In the genomic region with DNA sequence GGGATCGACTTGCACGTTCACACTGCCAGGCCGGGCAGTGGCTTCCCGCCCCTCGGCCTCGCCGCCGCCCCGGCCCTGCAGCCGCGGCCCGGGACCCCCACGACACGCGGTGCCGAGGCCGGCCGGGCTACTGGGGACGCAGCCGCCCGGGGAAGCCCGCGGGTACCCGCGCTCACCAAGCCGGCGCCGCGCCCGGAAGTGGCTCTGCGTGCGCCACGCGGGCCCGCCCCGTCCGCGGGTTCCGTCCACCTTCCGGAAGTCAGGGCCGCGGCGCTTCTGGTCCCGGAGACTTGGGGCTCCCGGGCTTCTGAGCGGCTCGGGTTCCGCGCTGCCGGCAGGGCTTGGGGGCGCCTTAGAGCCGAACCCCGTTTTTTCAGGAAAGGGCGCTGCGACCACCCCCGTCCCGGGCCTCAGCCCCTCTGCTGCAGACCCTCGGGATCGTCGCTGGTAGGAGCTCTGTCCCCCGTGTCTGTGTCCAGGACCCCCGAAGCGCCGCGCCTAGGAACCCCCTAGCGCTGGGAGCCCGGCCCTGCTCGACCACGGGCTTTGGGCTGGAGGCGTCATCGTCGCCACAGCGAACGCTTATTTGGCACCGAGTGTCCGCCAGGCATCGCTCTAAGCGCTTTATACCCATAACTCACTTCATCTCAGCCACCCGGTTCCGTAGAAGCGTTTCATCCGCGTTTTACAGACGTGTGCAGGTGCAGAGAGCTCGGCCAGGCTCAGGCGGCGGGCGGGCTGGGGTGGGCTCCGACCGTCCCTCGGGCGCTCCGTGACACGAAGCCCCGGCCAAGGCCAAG, we compare ENCODE assay signal across 8 cellular contexts. TPM values are rescaled to one million over a fixed set of nuclear protein-coding genes. Genes with fewer than 3 reads are reported as not detected.
DNase-seq lines count a peak whose midpoint lies in the region; ATAC-seq and TF ChIP-seq lines count a peak whose summit lies in the region.

A gene with protein sequence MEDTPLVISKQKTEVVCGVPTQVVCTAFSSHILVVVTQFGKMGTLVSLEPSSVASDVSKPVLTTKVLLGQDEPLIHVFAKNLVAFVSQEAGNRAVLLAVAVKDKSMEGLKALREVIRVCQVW (minus strand): TSS at position 200 of the 800 bp plus-strand sequence. CDS start 693 bp downstream, outside the sequence.

- CTCF ChIA-PET in IMR-90 (lab: Yijun Ruan, JAX): no interaction called here

- peak; percentile 75 for TF ChIP-seq POLR2A in IMR-90 (IDR thresholded peaks at IDR 0.05; ENCODE audit: low read depth, low read length)

- peak; percentile 17; the same call in 1 of the 2 replicates for TF ChIP-seq CTCF in IMR-90 (conservative IDR thresholded peaks at IDR 0.05; ENCODE audit: low read depth, low read length)

- dilution Hi-C loops in IMR-90 (cut with HindIII; ENCODE audit: low sequenced_read_pairs, unreplicated experiment): no loop called here

- peak within 1 kb of the TSS; percentile 58; the same call in 1 of the 3 replicates for H2BK15ac ChIP-seq in IMR-90 (ENCODE audit: low read depth, low read length)

- peak within 1 kb of the TSS; percentile 98 for H3K9ac ChIP-seq in IMR-90 (ENCODE audit: low read depth, low read length)

- peak within 1 kb of the TSS; percentile 98 for H3K14ac ChIP-seq in IMR-90 (replicated peaks; ENCODE audit: low read depth, low read length)

- 0% methylated on average over 32 of the region's 95 CpGs; no CpG with 5 or more reads in 1 of the 2 experiments for WGBS in IMR-90 (ENCODE audit: extremely low coverage in 2 of 2, insufficient read length in 1 of 2), 2 experiments

- peak within 1 kb of the TSS; percentile 92 for H3K4me3 ChIP-seq in IMR-90 (ENCODE audit: insufficient read depth, low read depth, low read length)

- peak within 1 kb of the TSS; percentile 87 for H2AK9ac ChIP-seq in IMR-90 (replicated peaks; ENCODE audit: low read depth, low read length, poor library complexity)

- no peak for TF ChIP-seq RAD21 in IMR-90 (IDR thresholded peaks at IDR 0.05; ENCODE audit: low read length)

- H3K4me1 Mint-ChIP-seq in activated T-cell treated with anti-CD3 and anti-CD28 coated beads, Interleukin-2, amount 50 U/mL, for 24 hours (ENCODE audit: low read depth): peaks cover 42% of the 10 kb centered on the region

- H2BK120ac ChIP-seq in IMR-90 (ENCODE audit: low read depth, low read length): peak within 1 kb of the TSS; percentile 68

- peaks cover 17% of the 10 kb centered on the region for H3K9me1 ChIP-seq in IMR-90 (ENCODE audit: insufficient read depth, low read length)

- H3K56ac ChIP-seq in IMR-90 (ENCODE audit: extremely low read depth, insufficient read depth, low read length): peak within 1 kb of the TSS; percentile 79

- no peaks in the 10 kb centered on the region; the same call in 1 of the 2 replicates for H4K20me1 ChIP-seq in IMR-90 (ENCODE audit: insufficient read depth, low read length)

- H2AK5ac ChIP-seq in IMR-90 (ENCODE audit: low read depth, low read length): peak within 1 kb of the TSS; percentile 83

- DNase-seq in DMS153 treated with DMSO at 0.1 percent for 48 hours (lab: John Stamatoyannopoulos, UW; ENCODE audit: unreplicated experiment): peak; percentile 70
- DNase-seq in IMR-90: peak; percentile 89
- peak; percentile 93 for DNase-seq in activated T-cell treated with anti-CD3 and anti-CD28 coated beads, Interleukin-2, amount 50 U/mL, for 24 hours
- peak; percentile 97 for DNase-seq in myocyte (ENCODE audit: low read depth)
- peak; percentile 72 to 85 for DNase-seq in stimulated activated CD8-positive, alpha-beta memory T cell treated with anti-CD3 and anti-CD28 coated beads, Interleukin-7, amount 100 ng/mL, for 4 hours (ENCODE audit: low read depth in 2 of 2)

- H3K4me3 Mint-ChIP-seq in activated T-cell treated with anti-CD3 and anti-CD28 coated beads, Interleukin-2, amount 50 U/mL, for 24 hours: peak within 1 kb of the TSS; percentile 89

- 0 out of 2 replicates have a peak within 1 kb of the TSS, but pooled peaks have one; percentile 53 for H2BK20ac ChIP-seq in IMR-90 (ENCODE audit: low read depth, low read length)

- ATAC-seq in GM21528 (IDR thresholded peaks at IDR 0.05; ENCODE audit: low FRiP score, unreplicated experiment): peak; percentile 84
- ATAC-seq in IMR-90 (ENCODE audit: low read depth): peak; percentile 87
- peak; percentile 73 for ATAC-seq in esophagus mucosa

- H4K8ac ChIP-seq in IMR-90 (ENCODE audit: low read depth in 2 of 2, low read length in 2 of 2): peak within 1 kb of the TSS; percentile 95 to 98

- H3K27ac ChIP-seq in IMR-90 (ENCODE audit: insufficient read depth, low read length): peak within 1 kb of the TSS; percentile 96

- peak within 1 kb of the TSS; percentile 94 for H3K27ac Mint-ChIP-seq in activated T-cell treated with anti-CD3 and anti-CD28 coated beads, Interleukin-2, amount 50 U/mL, for 24 hours

- peak within 1 kb of the TSS; percentile 95 for H4K91ac ChIP-seq in IMR-90 (ENCODE audit: insufficient read depth, low read depth, low read length)

- BruUV-seq in IMR-90 (replicated peaks; lab: Mats Ljungman, UMichigan): no TSS peak

- peak within 1 kb of the TSS; percentile 88 for H3K23ac ChIP-seq in IMR-90 (ENCODE audit: low read depth, low read length)

- no peaks in the 10 kb centered on the region for H3K27me3 Mint-ChIP-seq in activated T-cell treated with anti-CD3 and anti-CD28 coated beads, Interleukin-2, amount 50 U/mL, for 24 hours

- peak within 1 kb of the TSS; percentile 98 for H3K4ac ChIP-seq in IMR-90 (ENCODE audit: low read depth, low read length)

- peak within 1 kb of the TSS; percentile 95 for H3K4me2 ChIP-seq in IMR-90 (ENCODE audit: low read depth, low read length)

- no peaks in the 10 kb centered on the region for H3K9me3 ChIP-seq in IMR-90 (ENCODE audit: control insufficient read depth, insufficient read depth, low read length)

- H3K36me3 ChIP-seq in IMR-90 (ENCODE audit: control insufficient read depth, insufficient read depth, low read length): peaks cover 15% of the 10 kb centered on the region

- no peaks in the 10 kb centered on the region for H3K27me3 ChIP-seq in IMR-90 (ENCODE audit: control insufficient read depth, insufficient read depth, low read length)

- peaks cover 14% of the 10 kb centered on the region for H3K4me1 ChIP-seq in IMR-90 (ENCODE audit: control insufficient read depth, insufficient read depth, low read length)

- no peaks in the 10 kb centered on the region for H3K9me3 Mint-ChIP-seq in activated T-cell treated with anti-CD3 and anti-CD28 coated beads, Interleukin-2, amount 50 U/mL, for 24 hours

- H4K5ac ChIP-seq in IMR-90 (ENCODE audit: low read depth, low read length): peak within 1 kb of the TSS; percentile 96

- intact Hi-C loops in IMR-90 (cut with micrococcal nuclease): loop anchor here (2.0 kb wide), 1 partner anchor 33 kb away; no protein-coding TSS in a partner anchor

- peak within 1 kb of the TSS; percentile 47; the same call in 1 of the 2 replicates for H3K18ac ChIP-seq in IMR-90 (ENCODE audit: low read depth, low read length)

- peaks cover 25 to 55% of the 10 kb centered on the region in 2 experiments; a peak in 3 of 4 replicates for H3K79me1 ChIP-seq in IMR-90 (ENCODE audit: low read depth in 1 of 2, low read length in 2 of 2)

- in situ Hi-C loops in IMR-90 (cut with MboI; ENCODE audit: low sequenced_read_pairs): loop anchor here (10.0 kb wide), 1 partner anchor 635 kb away; no protein-coding TSS in a partner anchor

- H2AFZ ChIP-seq in IMR-90 (replicated peaks; ENCODE audit: low read length, poor library complexity): peak within 1 kb of the TSS; percentile 97

- peaks cover 55% of the 10 kb centered on the region for H3K36me3 Mint-ChIP-seq in activated T-cell treated with anti-CD3 and anti-CD28 coated beads, Interleukin-2, amount 50 U/mL, for 24 hours (ENCODE audit: low read depth)

- peak within 1 kb of the TSS; percentile 90 for H2BK5ac ChIP-seq in IMR-90 (ENCODE audit: low read depth, low read length, poor library complexity, severe bottlenecking)

- POLR2A ChIA-PET in IMR-90 (lab: Charles Lee; ENCODE audit: unreplicated experiment): interaction anchor here (0.5 kb wide), 1 partner anchor 166 kb away, joined by 3 read pairs; no protein-coding TSS in a partner anchor

TF ChIP-seq in IMR-90, 13 proteins besides CTCF, POLR2A, EP300 and RAD21 (continues in another document):
- TF ChIP-seq CEBPB (IDR thresholded peaks at IDR 0.05; ENCODE audit: low read depth, low read length): no peak
- TF ChIP-seq, protein P1, sequence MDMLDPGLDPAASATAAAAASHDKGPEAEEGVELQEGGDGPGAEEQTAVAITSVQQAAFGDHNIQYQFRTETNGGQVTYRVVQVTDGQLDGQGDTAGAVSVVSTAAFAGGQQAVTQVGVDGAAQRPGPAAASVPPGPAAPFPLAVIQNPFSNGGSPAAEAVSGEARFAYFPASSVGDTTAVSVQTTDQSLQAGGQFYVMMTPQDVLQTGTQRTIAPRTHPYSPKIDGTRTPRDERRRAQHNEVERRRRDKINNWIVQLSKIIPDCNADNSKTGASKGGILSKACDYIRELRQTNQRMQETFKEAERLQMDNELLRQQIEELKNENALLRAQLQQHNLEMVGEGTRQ (IDR thresholded peaks at IDR 0.05; ENCODE audit: low read depth, low read length): 0 out of 2 replicates have a peak, but pooled peaks have one; percentile 18
- no peak for TF ChIP-seq MAFK (IDR thresholded peaks at IDR 0.05; ENCODE audit: low read depth, low read length)
- TF ChIP-seq MXI1 (IDR thresholded peaks at IDR 0.05; ENCODE audit: borderline replicate concordance, low read depth, low read length): peak; percentile 45; the same call in 1 of the 2 replicates

RNA-seq across cellular contexts. Expression of the gene that starts here (rescaled TPM):
- total RNA-seq in IMR-90 (2012; rRNA removed): 30.6 and 37.3 TPM in 2 replicates
- 52.5 and 54.1 TPM in 2 replicates for polyA plus RNA-seq in IMR-90 (2012; rRNA removed)
- polyA plus RNA-seq in IMR-90 (2012; cell fraction: cytosol; rRNA removed): 44.0 and 63.2 TPM in 2 replicates
- 74.3 and 81.9 TPM in 2 replicates for polyA plus RNA-seq in IMR-90 (2012; cell fraction: nucleus; rRNA removed; ENCODE audit: low replicate concordance)
- 95.1 TPM for polyA plus RNA-seq in PFSK-1 (2012; ENCODE audit: insufficient read length, low read depth)
- 39.8 TPM for total RNA-seq in esophagus mucosa
- total RNA-seq in myocyte: 47.1 and 54.1 TPM in 2 replicates
- 50.1 TPM for polyA plus RNA-seq in myocyte (2012)

Comparison
In these comparisons a context has a peak if more than half of its experiments do, and no peak if none do; other contexts are left out.
1. Peak in every context shown above with its lines: DNase-seq, ATAC-seq, H3K4me3 ChIP-seq and H3K27ac ChIP-seq.